In the genomic region with DNA sequence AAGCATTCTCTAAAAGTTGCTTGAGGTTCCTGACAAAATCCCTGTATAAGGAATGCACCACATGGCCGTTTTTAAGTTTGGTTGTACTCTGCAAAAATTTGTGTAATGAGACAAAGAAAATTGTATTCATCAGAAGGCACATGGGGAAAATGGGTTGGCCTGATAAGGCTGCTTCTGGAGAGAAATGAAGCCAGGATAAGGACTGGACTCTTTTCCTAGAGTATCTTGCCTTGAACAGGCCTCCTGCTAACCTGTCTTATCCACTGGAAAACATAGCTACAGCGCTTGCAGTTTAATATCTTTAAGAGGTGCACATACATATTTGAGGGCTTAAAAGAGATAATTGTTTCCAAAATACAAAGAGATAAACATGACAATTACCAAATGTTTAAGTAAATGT, we compare ENCODE assay signal across 21 cellular contexts. TPM values are rescaled to one million over a fixed set of nuclear protein-coding genes. Genes with fewer than 3 reads are reported as not detected.
DNase-seq lines count a peak whose midpoint lies in the region; ATAC-seq, FAIRE-seq and TF ChIP-seq lines count a peak whose summit lies in the region.
"Had no signal": no experiment of that assay in that cellular context is flagged by ENCODE, and none has a peak within 500 bp of the region (broad histone marks: within the 10 kb centered on the region; RNA-seq: fewer than 3 reads in every experiment).

No MANE protein-coding gene starts in this region.

- CTCF ChIA-PET in K562 (lab: Yijun Ruan, JAX; ENCODE audit: low intra/inter-chr PET ratio), result no interaction called here

- peaks cover 0 to 7% of the 10 kb centered on the region in 2 experiments; a peak in 3 of 5 replicates for H3K4me1 ChIP-seq in K562 (replicated peaks in 1 of 2; ENCODE audit: control insufficient read depth in 2 of 2, insufficient read depth in 2 of 2, low read length in 2 of 2)

- intact Hi-C loops in K562 (cut with micrococcal nuclease), result no loop called here

- peaks cover 3% of the 10 kb centered on the region for H3K36me3 Mint-ChIP-seq in IgD-negative memory B cell
- peaks cover 5 to 11% of the 10 kb centered on the region in 2 donors for H3K36me3 Mint-ChIP-seq in naive B cell

- H3K79me2 ChIP-seq in K562 (ENCODE audit: control insufficient read depth, insufficient read depth, low read length), result peaks cover 60% of the 10 kb centered on the region

- no peaks in the 10 kb centered on the region for H3K27me3 Mint-ChIP-seq in IgD-negative memory B cell
- no peaks in the 10 kb centered on the region for H3K27me3 Mint-ChIP-seq in naive B cell
- H3K27me3 Mint-ChIP-seq: CD4-positive, alpha-beta memory T cell had no signal

- no peaks in the 10 kb centered on the region for H4K20me1 ChIP-seq in K562 (replicated peaks; ENCODE audit: control insufficient read depth, insufficient read depth, low read length)
- H4K20me1 ChIP-seq: BLaER1 had no signal

- peak; percentile 17 to 60 (median 22) for DNase-seq in K562 (ENCODE audit: extremely low read depth in 1 of 4, low spot score in 3 of 4)
- DNase-seq in naive B cell, result no peak
- DNase-seq in Ammon's horn (ENCODE audit: low spot score), result no peak
- no peak for DNase-seq in activated gamma-delta T cell (lab: John Stamatoyannopoulos, UW)
- DNase-seq in NK-92 (lab: John Stamatoyannopoulos, UW; ENCODE audit: unreplicated experiment), result no peak
- DNase-seq: CD4-positive, alpha-beta memory T cell; DMS53; DND-41; EL; GOT3; H7; HFFc6; IMR-90 had no signal

- H3K9me3 ChIP-seq in K562 (replicated peaks; ENCODE audit: control insufficient read depth, insufficient read depth, low read depth, low read length), result 0 out of 2 replicates have a peak, but pooled peaks cover 2% of the 10 kb centered on the region

- in situ Hi-C loops in K562 (cut with MboI), result no loop called here

- ATAC-seq in K562 (peak; percentile 76), naive B cell (ENCODE audit: low read depth in 2 of 2) (no peak)
- ATAC-seq: GM12878, HCT116 had no signal

- H3K27ac ChIP-seq in K562 (ENCODE audit: extremely low read depth, low read depth, low read length), result peak overlapping the region; percentile 74
- H3K27ac ChIP-seq: BLaER1 had no signal

- H3K4me1 Mint-ChIP-seq in IgD-negative memory B cell, result peaks cover 58 to 66% (median 65%) of the 10 kb centered on the region in 3 donors
- peaks cover 72 to 96% (median 84%) of the 10 kb centered on the region in 3 donors for H3K4me1 Mint-ChIP-seq in naive B cell

- BruUV-seq in K562 (replicated peaks; lab: Mats Ljungman, UMichigan), result no TSS peak

- H3K4me3 ChIP-seq in K562, result no peak overlapping the region
- H3K4me3 ChIP-seq: BLaER1, GM12878 had no signal

- TF ChIP-seq RAD21 in K562 (CRISPR knock-in tag; conservative IDR thresholded peaks at IDR 0.05 in 1 of 2, IDR thresholded peaks at IDR 0.05 in 1 of 2), result no peak

- TF ChIP-seq EP300 in K562 (IDR thresholded peaks at IDR 0.05; ENCODE audit: low read length), result no peak

- H3K9me3 Mint-ChIP-seq in IgD-negative memory B cell (peaks cover 0 to 8% (median 2%) of the 10 kb centered on the region in 3 donors), naive B cell (peaks cover 2 to 15% (median 7%) of the 10 kb centered on the region in 7 donors)
- H3K9me3 Mint-ChIP-seq: HFFc6 had no signal

- peak overlapping the region; percentile 66 for H2AFZ ChIP-seq in K562 (ENCODE audit: low read depth, low read length)

- 0% methylated on average over 1 of the region's 2 CpGs for WGBS in K562 (ENCODE audit: insufficient coverage, low coverage, missing lambda C conversion rate)

- TF ChIP-seq POLR2A in K562 (conservative IDR thresholded peaks at IDR 0.05), result no peak

- POLR2A ChIA-PET in K562 (lab: Yijun Ruan, JAX), result no interaction called here

- H3K4me3 Mint-ChIP-seq in IgD-negative memory B cell (peak overlapping the region in 1 of 4 donors; percentile 66), naive B cell (peak overlapping the region in 7 of 8 donors; percentile 1 to 75 (median 43))
- H3K4me3 Mint-ChIP-seq: CD14-positive monocyte; CD4-positive, alpha-beta memory T cell; HFFc6 had no signal

- no peaks in the 10 kb centered on the region for H3K36me3 ChIP-seq in K562 (ENCODE audit: control insufficient read depth, insufficient read depth, low read length)
- H3K36me3 ChIP-seq: BLaER1 had no signal

- H3K27me3 ChIP-seq in K562 (ENCODE audit: control insufficient read depth in 2 of 2, insufficient read depth in 2 of 2, low read length in 2 of 2), result no peaks in the 10 kb centered on the region
- H3K27me3 ChIP-seq: BLaER1 had no signal

- H3K9me1 ChIP-seq in K562 (ENCODE audit: control insufficient read depth, insufficient read depth, low read length), result no peaks in the 10 kb centered on the region

- no peak for TF ChIP-seq CTCF in K562 (IDR thresholded peaks at IDR 0.05 in 2 of 3, conservative IDR thresholded peaks at IDR 0.05 in 1 of 3; ENCODE audit: insufficient read depth in 2 of 3, low read depth in 1 of 3, low read length in 3 of 3)

- peak; percentile 55 for FAIRE-seq in K562 (lab: Jason Lieb, UNC)
- FAIRE-seq: GM12878, HTR-8/SVneo had no signal

- H3K4me2 ChIP-seq in K562 (ENCODE audit: insufficient read depth, low read length), result peak overlapping the region; percentile 6; the same call in 1 of the 2 replicates
- H3K4me2 ChIP-seq: BLaER1 had no signal

- peak overlapping the region in 1 of 2 experiments; percentile 46; a peak in 3 of 4 replicates for H3K9ac ChIP-seq in K562 (ENCODE audit: insufficient read depth in 1 of 2, low read depth in 2 of 2, low read length in 2 of 2)
- H3K9ac ChIP-seq: BLaER1 had no signal

- H3K27ac Mint-ChIP-seq in IgD-negative memory B cell (peak overlapping the region; percentile 48 to 68 (median 57)), naive B cell (peak overlapping the region; percentile 81 to 93 (median 88))
- H3K27ac Mint-ChIP-seq: CD4-positive, alpha-beta memory T cell; HFFc6 had no signal

TF ChIP-seq in K562, 482 proteins besides CTCF, POLR2A, EP300 and RAD21 (continues in another document):
- TF ChIP-seq ZNF584 (CRISPR knock-in tag; IDR thresholded peaks at IDR 0.05; ENCODE audit: low read depth) (no peak), NR2C2 (CRISPR knock-in tag; IDR thresholded peaks at IDR 0.05) (no peak), NR2C2 (tag; IDR thresholded peaks at IDR 0.05) (0 out of 2 replicates have a peak, but pooled peaks have one; percentile 12), L3MBTL2 (IDR thresholded peaks at IDR 0.05) (peak; percentile 20; the same call in 1 of the 2 replicates), TCF3 (CRISPR knock-in tag; IDR thresholded peaks at IDR 0.05) (peak; percentile 60), NELFE (IDR thresholded peaks at IDR 0.05; ENCODE audit: insufficient read depth, insufficient read length) (no peak), CBFA2T2 (conservative IDR thresholded peaks at IDR 0.05) (peak; percentile 66), DPF2 (IDR thresholded peaks at IDR 0.05) (no peak), BMI1 (IDR thresholded peaks at IDR 0.05; ENCODE audit: low read length) (no peak), ARID1B (IDR thresholded peaks at IDR 0.05) (peak; percentile 54; the same call in 1 of the 2 replicates), STAT5A (IDR thresholded peaks at IDR 0.05; ENCODE audit: borderline replicate concordance, low read length) (no peak), MCM2 (IDR thresholded peaks at IDR 0.05; ENCODE audit: low read depth) (no peak), CBX3 (IDR thresholded peaks at IDR 0.05; ENCODE audit: borderline replicate concordance in 1 of 2, low read length in 2 of 2) (no peak), MTA2 (IDR thresholded peaks at IDR 0.05; ENCODE audit: low read depth) (0 out of 2 replicates have a peak, but pooled peaks have one; percentile 11)

RNA-seq across cellular contexts. Expression of gene IFNK, which starts 41.4 kb away (rescaled TPM):
- polyA plus RNA-seq in IgD-negative memory B cell (not detected), K562 (2011; rRNA removed) (not detected in 2 replicates), K562 (2014; fragmentation: Illumina TruSeq; extraction: Trizol) (not detected in 2 replicates), K562 (2014; fragmentation: Nextera tagmentation; extraction: Ambion mirVana) (under 1 TPM in 1 of 2 experiments, not detected in 1; 0.11 TPM), K562 (2014; rRNA removed) (not detected in 2 replicates), naive B cell (ENCODE audit: low read depth in 6 of 6) (not detected)
- not detected in 2 replicates for total RNA-seq in K562 (2011; cell fraction: chromatin; rRNA removed; ENCODE audit: low replicate concordance)
- not detected in 2 replicates for total RNA-seq in K562 (2011; cell fraction: nucleolus; rRNA removed)
- not detected in 2 replicates for total RNA-seq in K562 (2011; cell fraction: nucleoplasm; rRNA removed)
- total RNA-seq in K562 (2014; rRNA removed) (not detected in 2 replicates), K562 (2014; rRNA removed; fragmentation: Illumina TruSeq; extraction: Trizol) (not detected in 2 replicates), K562 (2015; rRNA removed; fragmentation: Illumina TruSeq; extraction: Trizol) (not detected in 2 replicates), K562 (2021) (not detected in 2 replicates)
- polyA plus RNA-seq in K562 (2011; cell fraction: cytosol; rRNA removed), result not detected in 2 replicates
- not detected in 2 replicates for polyA plus RNA-seq in K562 (2011; cell fraction: nucleus; rRNA removed)
- polyA plus RNA-seq in K562 (2012), result 0.07 TPM in 1 of 2 replicates, not detected in the other
- not detected in 2 replicates for polyA minus RNA-seq in K562 (2011; rRNA and poly(A)+ RNA removed)
- not detected in 2 replicates for polyA minus RNA-seq in K562 (2011; cell fraction: cytosol; rRNA and poly(A)+ RNA removed)
- not detected in 2 replicates for polyA minus RNA-seq in K562 (2011; cell fraction: nucleus; rRNA and poly(A)+ RNA removed)
- total RNA-seq: A172; CD4-positive, alpha-beta memory T cell; G401; GM12878; H7; HFFc6; IMR-90 had no signal
- polyA plus RNA-seq: CD14-positive monocyte; CD4-positive, alpha-beta memory T cell; IMR-90 had no signal

RNA-seq across cellular contexts. Expression of gene MOB3B, which starts 46.9 kb away (rescaled TPM):
- polyA plus RNA-seq in IgD-negative memory B cell (7.1 TPM), K562 (2011; rRNA removed) (10.1 and 11.1 TPM in 2 replicates), K562 (2014; fragmentation: Illumina TruSeq; extraction: Trizol) (10.6 and 12.5 TPM in 2 replicates), K562 (2014; fragmentation: Nextera tagmentation; extraction: Ambion mirVana) (1 to 10 TPM; 4.6 to 7.2 TPM), K562 (2014; rRNA removed) (5.7 and 6.9 TPM in 2 replicates), naive B cell (ENCODE audit: low read depth in 6 of 6) (10 to 100 TPM in 5 of 6 donors, 1 to 10 TPM in 1; 9.5 to 19.8 (median 15.7) TPM)
- total RNA-seq in K562 (2011; cell fraction: chromatin; rRNA removed; ENCODE audit: low replicate concordance), result 12.8 and 17.7 TPM in 2 replicates
- total RNA-seq in K562 (2011; cell fraction: nucleolus; rRNA removed), result 9.3 and 12.6 TPM in 2 replicates
- 17.5 and 29.5 TPM in 2 replicates for total RNA-seq in K562 (2011; cell fraction: nucleoplasm; rRNA removed)
- total RNA-seq in K562 (2014; rRNA removed) (3.6 and 5.0 TPM in 2 replicates), K562 (2014; rRNA removed; fragmentation: Illumina TruSeq; extraction: Trizol) (7.4 and 7.8 TPM in 2 replicates), K562 (2015; rRNA removed; fragmentation: Illumina TruSeq; extraction: Trizol) (5.5 TPM in 2 replicates), K562 (2021) (11.7 and 12.8 TPM in 2 replicates)
- 6.0 and 8.7 TPM in 2 replicates for polyA plus RNA-seq in K562 (2011; cell fraction: cytosol; rRNA removed)
- 5.3 and 5.6 TPM in 2 replicates for polyA plus RNA-seq in K562 (2011; cell fraction: nucleus; rRNA removed)
- 4.7 and 6.0 TPM in 2 replicates for polyA plus RNA-seq in K562 (2012)
- polyA minus RNA-seq in K562 (2011; rRNA and poly(A)+ RNA removed), result 20.4 and 22.2 TPM in 2 replicates
- polyA minus RNA-seq in K562 (2011; cell fraction: cytosol; rRNA and poly(A)+ RNA removed), result 7.6 and 10.5 TPM in 2 replicates
- polyA minus RNA-seq in K562 (2011; cell fraction: nucleus; rRNA and poly(A)+ RNA removed), result 8.5 and 11.9 TPM in 2 replicates
- total RNA-seq: G401, HFFc6 had no signal

Comparison
In these comparisons a context has a peak if more than half of its experiments do, and no peak if none do; other contexts are left out.
1. DNase-seq: peak in K562 (4 of 4); none in naive B cell (single experiment), Ammon's horn (single experiment), activated gamma-delta T cell (single experiment) and NK-92 (single experiment).